ENCODE assay signal across 15 cellular contexts in the genomic region with DNA sequence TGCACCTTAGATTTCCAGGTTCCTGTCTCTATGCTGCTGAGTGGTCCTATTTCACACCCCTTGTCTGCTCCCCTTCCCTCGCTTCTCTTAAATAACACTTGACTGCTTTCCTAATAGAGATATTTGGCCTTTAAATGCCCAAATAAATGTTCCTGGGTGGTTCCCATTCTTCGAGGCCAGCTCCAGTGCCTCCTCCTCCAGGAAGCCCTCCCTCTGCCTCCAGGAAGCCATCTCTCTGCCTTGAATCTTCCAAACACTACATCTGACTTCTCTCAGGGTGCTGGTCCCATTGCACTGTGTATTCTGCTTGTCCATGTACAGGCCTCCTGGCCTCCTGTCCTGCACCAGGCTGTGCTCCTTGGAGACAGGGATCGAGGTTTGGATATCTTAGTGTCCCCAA. TPM values are rescaled to one million over a fixed set of nuclear protein-coding genes. Genes with fewer than 3 reads are reported as not detected.
DNase-seq lines count a peak whose midpoint lies in the region; ATAC-seq, FAIRE-seq and TF ChIP-seq lines count a peak whose summit lies in the region.
"Had no signal": no experiment of that assay in that cellular context is flagged by ENCODE, and none has a peak within 500 bp of the region (broad histone marks: within the 10 kb centered on the region; RNA-seq: fewer than 3 reads in every experiment).

No MANE protein-coding gene starts in this region.

- H3K36me3 Mint-ChIP-seq in IgD-negative memory B cell (peaks cover 17% of the 10 kb centered on the region), memory B cell (peaks cover 34% of the 10 kb centered on the region)

- H3K9me3 ChIP-seq in K562 (replicated peaks; ENCODE audit: control insufficient read depth, insufficient read depth, low read depth, low read length) (no peaks in the 10 kb centered on the region), BE2C (no peaks in the 10 kb centered on the region)
- H3K9me3 ChIP-seq: BLaER1, Caco-2 had no signal

- H3K4me3 ChIP-seq in K562 (no peak overlapping the region), BE2C (ENCODE audit: low read depth, low read length) (no peak overlapping the region)
- H3K4me3 ChIP-seq: BLaER1 had no signal

- TF ChIP-seq CTCF in K562 (IDR thresholded peaks at IDR 0.05 in 2 of 3, conservative IDR thresholded peaks at IDR 0.05 in 1 of 3; ENCODE audit: insufficient read depth in 2 of 3, low read depth in 1 of 3, low read length in 3 of 3) (no peak), BE2C (IDR thresholded peaks at IDR 0.05; ENCODE audit: low read depth, low read length) (no peak)

- H3K9me3 Mint-ChIP-seq in IgD-negative memory B cell: no peaks in the 10 kb centered on the region
- H3K9me3 Mint-ChIP-seq in memory B cell: no peaks in the 10 kb centered on the region
- H3K9me3 Mint-ChIP-seq: CD8-positive, alpha-beta memory T cell; H9 had no signal

- ATAC-seq in K562 (no peak), memory B cell (ENCODE audit: low read depth) (no peak), GM19452 (IDR thresholded peaks at IDR 0.05; ENCODE audit: unreplicated experiment) (no peak)

- BruUV-seq in K562 (replicated peaks; lab: Mats Ljungman, UMichigan): no TSS peak

- no peak overlapping the region for H3K27ac ChIP-seq in K562 (ENCODE audit: extremely low read depth, low read depth, low read length)
- H3K27ac ChIP-seq: BLaER1 had no signal

- no peak for TF ChIP-seq RAD21 in K562 (CRISPR knock-in tag; conservative IDR thresholded peaks at IDR 0.05 in 1 of 2, IDR thresholded peaks at IDR 0.05 in 1 of 2)

- intact Hi-C loops in K562 (cut with micrococcal nuclease): no loop called here
- intact Hi-C loops in posterior vena cava (cut with DNase I): no loop called here

- no peak overlapping the region for H2AFZ ChIP-seq in K562 (ENCODE audit: low read depth, low read length)

- 0% methylated on average over 3 of the region's 3 CpGs for WGBS in K562 (ENCODE audit: insufficient coverage, low coverage, missing lambda C conversion rate)

- no peak for TF ChIP-seq EP300 in K562 (IDR thresholded peaks at IDR 0.05; ENCODE audit: low read length)

- H3K27me3 ChIP-seq in K562 (ENCODE audit: control insufficient read depth in 2 of 2, insufficient read depth in 2 of 2, low read length in 2 of 2): peaks cover 0 to 5% of the 10 kb centered on the region in 2 experiments; a peak in 1 of 5 replicates
- no peaks in the 10 kb centered on the region for H3K27me3 ChIP-seq in BE2C
- H3K27me3 ChIP-seq: BLaER1 had no signal

- TF ChIP-seq POLR2A in K562 (conservative IDR thresholded peaks at IDR 0.05): no peak

- H3K4me2 ChIP-seq in K562 (ENCODE audit: insufficient read depth, low read length): no peak overlapping the region
- H3K4me2 ChIP-seq: BLaER1 had no signal

- POLR2A ChIA-PET in K562 (lab: Yijun Ruan, JAX): no interaction called here

- H3K4me1 ChIP-seq in K562 (replicated peaks in 1 of 2; ENCODE audit: control insufficient read depth in 2 of 2, insufficient read depth in 2 of 2, low read length in 2 of 2): no peaks in the 10 kb centered on the region; a peak in 2 of 5 replicates
- no peaks in the 10 kb centered on the region for H3K4me1 ChIP-seq in BE2C
- H3K4me1 ChIP-seq: Caco-2 had no signal

- no peak for FAIRE-seq in K562 (lab: Jason Lieb, UNC)
- FAIRE-seq: GM12892 had no signal

- H4K20me1 ChIP-seq in K562 (replicated peaks; ENCODE audit: control insufficient read depth, insufficient read depth, low read length): 0 out of 2 replicates have a peak, but pooled peaks cover 5% of the 10 kb centered on the region
- H4K20me1 ChIP-seq: BLaER1 had no signal

- H3K27ac Mint-ChIP-seq in IgD-negative memory B cell (peak overlapping the region in 2 of 3 donors; percentile 10 to 80), memory B cell (peak overlapping the region; percentile 21)
- H3K27ac Mint-ChIP-seq: CD8-positive, alpha-beta memory T cell had no signal

- no peaks in the 10 kb centered on the region for H3K27me3 Mint-ChIP-seq in IgD-negative memory B cell
- no peaks in the 10 kb centered on the region for H3K27me3 Mint-ChIP-seq in memory B cell
- H3K27me3 Mint-ChIP-seq: CD8-positive, alpha-beta memory T cell had no signal

- peaks cover 36 to 51% (median 40%) of the 10 kb centered on the region in 3 donors for H3K4me1 Mint-ChIP-seq in IgD-negative memory B cell
- peaks cover 45% of the 10 kb centered on the region for H3K4me1 Mint-ChIP-seq in memory B cell
- H3K4me1 Mint-ChIP-seq: CD8-positive, alpha-beta memory T cell had no signal

- no peaks in the 10 kb centered on the region for H3K79me2 ChIP-seq in K562 (ENCODE audit: control insufficient read depth, insufficient read depth, low read length)

- in situ Hi-C loops in K562 (cut with MboI): no loop called here

- CTCF ChIA-PET in K562 (lab: Yijun Ruan, JAX; ENCODE audit: low intra/inter-chr PET ratio): no interaction called here

- no peak overlapping the region for H3K9ac ChIP-seq in K562 (ENCODE audit: insufficient read depth in 1 of 2, low read depth in 2 of 2, low read length in 2 of 2)
- H3K9ac ChIP-seq: BLaER1 had no signal

- DNase-seq in K562 (ENCODE audit: extremely low read depth in 1 of 4, low spot score in 3 of 4) (no peak), memory B cell (ENCODE audit: low spot score in 2 of 2) (no peak), posterior vena cava (ENCODE audit: low spot score) (peak; percentile 14), SK-N-DZ (ENCODE audit: low spot score) (no peak), BE2C (no peak)
- DNase-seq: Caco-2; CD8-positive, alpha-beta memory T cell; DND-41; GDM1; GOT3 had no signal

- H3K36me3 ChIP-seq in K562 (ENCODE audit: control insufficient read depth, insufficient read depth, low read length): no peaks in the 10 kb centered on the region
- no peaks in the 10 kb centered on the region; the same call in 1 of the 2 replicates for H3K36me3 ChIP-seq in BE2C

- H3K4me3 Mint-ChIP-seq in IgD-negative memory B cell (no peak overlapping the region), memory B cell (no peak overlapping the region)
- H3K4me3 Mint-ChIP-seq: CD8-positive, alpha-beta memory T cell; H9 had no signal

- H3K9me1 ChIP-seq in K562 (ENCODE audit: control insufficient read depth, insufficient read depth, low read length): peaks cover 7% of the 10 kb centered on the region

TF ChIP-seq in K562, 482 proteins besides CTCF, POLR2A, EP300 and RAD21 (continues in another document):
- no peak for TF ChIP-seq ILK (tag; IDR thresholded peaks at IDR 0.05; ENCODE audit: borderline replicate concordance, low read depth)
- peak; percentile 86 for TF ChIP-seq ZFP36 (IDR thresholded peaks at IDR 0.05; ENCODE audit: low read depth, low read length, partially characterized antibody)
- TF ChIP-seq ZNF589 (CRISPR knock-in tag; IDR thresholded peaks at IDR 0.05; ENCODE audit: low read depth): no peak
- TF ChIP-seq CSDE1 (IDR thresholded peaks at IDR 0.05): no peak
- TF ChIP-seq GTF2E2 (tag; IDR thresholded peaks at IDR 0.05): no peak
- TF ChIP-seq ZNF583 (CRISPR knock-in tag; IDR thresholded peaks at IDR 0.05): no peak

RNA-seq across cellular contexts. Expression of gene EHD3, which starts 14.2 kb away (rescaled TPM):
- polyA plus RNA-seq in IgD-negative memory B cell (31.8 TPM), K562 (2011; rRNA removed) (0.01 and 0.04 TPM in 2 replicates), K562 (2014; fragmentation: Illumina TruSeq; extraction: Trizol) (0.01 TPM in 1 of 2 replicates, not detected in the other), K562 (2014; fragmentation: Nextera tagmentation; extraction: Ambion mirVana) (not detected), K562 (2014; rRNA removed) (0.03 TPM in 1 of 2 replicates, not detected in the other)
- total RNA-seq in K562 (2011; cell fraction: chromatin; rRNA removed; ENCODE audit: low replicate concordance): 0.14 TPM in 1 of 2 replicates, not detected in the other
- under 0.01 and 0.13 TPM in 2 replicates for total RNA-seq in K562 (2011; cell fraction: nucleolus; rRNA removed)
- 0.07 TPM in 1 of 2 replicates, not detected in the other for total RNA-seq in K562 (2011; cell fraction: nucleoplasm; rRNA removed)
- total RNA-seq in K562 (2014; rRNA removed) (under 0.01 and 0.04 TPM in 2 replicates), K562 (2014; rRNA removed; fragmentation: Illumina TruSeq; extraction: Trizol) (0.04 TPM in 1 of 2 replicates, not detected in the other), K562 (2015; rRNA removed; fragmentation: Illumina TruSeq; extraction: Trizol) (0.04 TPM in 1 of 2 replicates, not detected in the other), K562 (2021) (0.11 TPM in 1 of 2 replicates, not detected in the other), posterior vena cava (10 to 100 TPM; 17.4 to 28.7 TPM)
- 0.01 and 0.10 TPM in 2 replicates for polyA plus RNA-seq in K562 (2011; cell fraction: cytosol; rRNA removed)
- polyA plus RNA-seq in K562 (2011; cell fraction: nucleus; rRNA removed): 0.06 TPM in 1 of 2 replicates, not detected in the other
- polyA plus RNA-seq in K562 (2012): 0.05 and 0.14 TPM in 2 replicates
- 0.03 and 0.18 TPM in 2 replicates for polyA minus RNA-seq in K562 (2011; rRNA and poly(A)+ RNA removed)
- polyA minus RNA-seq in K562 (2011; cell fraction: cytosol; rRNA and poly(A)+ RNA removed): not detected in 2 replicates
- polyA minus RNA-seq in K562 (2011; cell fraction: nucleus; rRNA and poly(A)+ RNA removed): under 0.01 TPM in 1 of 2 replicates, not detected in the other
- polyA plus RNA-seq in SK-N-DZ (2014; cell fraction: cytosol; rRNA removed): 2.8 and 4.0 TPM in 2 replicates
- 1.3 and 2.2 TPM in 2 replicates for polyA plus RNA-seq in SK-N-DZ (2014; cell fraction: nucleus; rRNA removed)
- 5.7 TPM for polyA plus RNA-seq in BE2C (2012; ENCODE audit: insufficient read depth, insufficient read length, low read depth)
- total RNA-seq: Caco-2 had no signal

RNA-seq across cellular contexts. Expression of gene CAPN14, which starts 30.8 kb away (rescaled TPM):
- polyA plus RNA-seq in IgD-negative memory B cell (2.9 TPM), K562 (2011; rRNA removed) (not detected in 2 replicates), K562 (2014; fragmentation: Illumina TruSeq; extraction: Trizol) (not detected in 2 replicates), K562 (2014; fragmentation: Nextera tagmentation; extraction: Ambion mirVana) (not detected), K562 (2014; rRNA removed) (not detected in 2 replicates)
- total RNA-seq in K562 (2011; cell fraction: chromatin; rRNA removed; ENCODE audit: low replicate concordance): not detected in 2 replicates
- total RNA-seq in K562 (2011; cell fraction: nucleolus; rRNA removed): not detected in 2 replicates
- not detected in 2 replicates for total RNA-seq in K562 (2011; cell fraction: nucleoplasm; rRNA removed)
- total RNA-seq in K562 (2014; rRNA removed) (not detected in 2 replicates), K562 (2014; rRNA removed; fragmentation: Illumina TruSeq; extraction: Trizol) (not detected in 2 replicates), K562 (2015; rRNA removed; fragmentation: Illumina TruSeq; extraction: Trizol) (not detected in 2 replicates), K562 (2021) (not detected in 2 replicates), posterior vena cava (under 1 TPM; 0.09 to 0.14 TPM)
- not detected in 2 replicates for polyA plus RNA-seq in K562 (2011; cell fraction: cytosol; rRNA removed)
- polyA plus RNA-seq in K562 (2011; cell fraction: nucleus; rRNA removed): not detected in 2 replicates
- polyA plus RNA-seq in K562 (2012): not detected in 2 replicates
- polyA minus RNA-seq in K562 (2011; rRNA and poly(A)+ RNA removed): not detected in 2 replicates
- not detected in 2 replicates for polyA minus RNA-seq in K562 (2011; cell fraction: cytosol; rRNA and poly(A)+ RNA removed)
- not detected in 2 replicates for polyA minus RNA-seq in K562 (2011; cell fraction: nucleus; rRNA and poly(A)+ RNA removed)
- 0.10 TPM in 1 of 2 replicates, not detected in the other for polyA plus RNA-seq in SK-N-DZ (2014; cell fraction: cytosol; rRNA removed)
- 0.13 and 0.62 TPM in 2 replicates for polyA plus RNA-seq in SK-N-DZ (2014; cell fraction: nucleus; rRNA removed)
- polyA plus RNA-seq in BE2C (2012; ENCODE audit: insufficient read depth, insufficient read length, low read depth): 0.19 TPM

Comparison
In these comparisons a context has a peak if more than half of its experiments do, and no peak if none do; other contexts are left out.
1. RNA of gene EHD3, which starts 14.2 kb away (total RNA-seq): 17.4 to 28.7 TPM in posterior vena cava; under 0.01 to 0.14 TPM in K562; every median in the first group is over 10 times any median in the second.